Comparison of ENCODE assay signal across 8 cellular contexts in genomic region chr17:59746849-59747445, GRCh38. TPM values are rescaled to one million over a fixed set of nuclear protein-coding genes. Genes with fewer than 3 reads are reported as not detected.
DNase-seq lines count a peak whose midpoint lies in the region; ATAC-seq, FAIRE-seq and TF ChIP-seq lines count a peak whose summit lies in the region.

No MANE protein-coding gene starts in this region.

- peaks cover 6% of the 10 kb centered on the region for H3K79me2 ChIP-seq in osteoblast (ENCODE audit: insufficient read depth, low read length)

- H4K20me1 ChIP-seq in osteoblast (ENCODE audit: insufficient read depth, low read length), result no peaks in the 10 kb centered on the region

- FAIRE-seq in D721Med (lab: Jason Lieb, UNC), result no peak

- TF ChIP-seq EP300 in esophagus muscularis mucosa (IDR thresholded peaks at IDR 0.05), result no peak

- no peaks in the 10 kb centered on the region for H3K9me3 Mint-ChIP-seq in HFFc6

- H3K27me3 ChIP-seq in esophagus muscularis mucosa (no peaks in the 10 kb centered on the region), osteoblast (ENCODE audit: insufficient read depth, low read length) (no peaks in the 10 kb centered on the region)

- TF ChIP-seq POLR2A in esophagus muscularis mucosa (IDR thresholded peaks at IDR 0.05; ENCODE audit: low read depth), result no peak

- H3K4me1 ChIP-seq in esophagus muscularis mucosa (peaks cover 0 to 6% (median 0%) of the 10 kb centered on the region in 4 donors), osteoblast (ENCODE audit: insufficient read depth, low read length) (peaks cover 3% of the 10 kb centered on the region)

- DNase-seq in D721Med (ENCODE audit: insufficient read length, low spot score) (no peak), HFFc6 (peak; percentile 53), SK-MEL-5 (ENCODE audit: low read depth, low spot score) (peak; percentile 84), esophagus muscularis mucosa (ENCODE audit: extremely low spot score) (no peak), osteoblast (ENCODE audit: insufficient read length, low spot score, missing footprints) (peak; percentile 92), NCI-H187 (lab: John Stamatoyannopoulos, UW) (no peak)

- in situ Hi-C loops in SK-MEL-5 (cut with HindIII; ENCODE audit: low pct_unique_long_range_greater_than_20kb, low sequenced_read_pairs), result loop anchor here (10.0 to 25.0 kb wide), 2 partner anchors 128 to 290 kb away; no protein-coding TSS in a partner anchor

- H3K4me2 ChIP-seq in osteoblast (ENCODE audit: insufficient read depth, low read length), result no peak overlapping the region

- H3K27ac ChIP-seq in esophagus muscularis mucosa (replicated peaks in 1 of 4) (no peak overlapping the region), osteoblast (ENCODE audit: low read depth, low read length) (no peak overlapping the region)

- 90% methylated on average over 4 of the region's 4 CpGs for WGBS in esophagus muscularis mucosa

- no peak overlapping the region for H3K4me3 Mint-ChIP-seq in HFFc6

- H2AFZ ChIP-seq in osteoblast (ENCODE audit: low read length), result no peak overlapping the region

- TF ChIP-seq CTCF in D721Med (IDR thresholded peaks at IDR 0.05; ENCODE audit: insufficient read depth, missing control alignments) (peak; percentile 78), HFFc6 (IDR thresholded peaks at IDR 0.05) (peak; percentile 89), esophagus muscularis mucosa (IDR thresholded peaks at IDR 0.05) (peak; percentile 47 to 63 (median 61)), osteoblast (IDR thresholded peaks at IDR 0.05; ENCODE audit: extremely low read depth, low read depth, low read length) (peak; percentile 66)

- peaks cover 16% of the 10 kb centered on the region for H3K36me3 Mint-ChIP-seq in HFFc6 (ENCODE audit: low read depth)

- H3K4me3 ChIP-seq in esophagus muscularis mucosa (no peak overlapping the region), osteoblast (ENCODE audit: insufficient read depth, low read length) (no peak overlapping the region)

- H3K27ac Mint-ChIP-seq in HFFc6, result no peak overlapping the region; the same call in 1 of the 2 replicates

- H3K4me1 Mint-ChIP-seq in HFFc6 (ENCODE audit: low read depth), result peaks cover 3% of the 10 kb centered on the region

- H3K36me3 ChIP-seq in esophagus muscularis mucosa, result peaks cover 0 to 15% (median 9%) of the 10 kb centered on the region in 4 donors
- H3K36me3 ChIP-seq in osteoblast (ENCODE audit: insufficient read depth, low read length), result peaks cover 7% of the 10 kb centered on the region

- intact Hi-C loops in esophagus muscularis mucosa (cut with DNase I), result loop anchor here (5.0 kb wide), 1 partner anchor 290 kb away; no protein-coding TSS in a partner anchor

- H3K9me3 ChIP-seq in esophagus muscularis mucosa, result no peaks in the 10 kb centered on the region
- H3K9me3 ChIP-seq in osteoblast (ENCODE audit: low read depth, low read length), result no peaks in the 10 kb centered on the region

- no peak for ATAC-seq in GM21528 (IDR thresholded peaks at IDR 0.05; ENCODE audit: low FRiP score, unreplicated experiment)
- ATAC-seq in GM21423 (IDR thresholded peaks at IDR 0.05; ENCODE audit: unreplicated experiment), result no peak

- H3K27me3 Mint-ChIP-seq in HFFc6 (ENCODE audit: insufficient read depth), result no peaks in the 10 kb centered on the region

RNA-seq across cellular contexts. Expression of gene VMP1, which starts 39.5 kb away (rescaled TPM):
- total RNA-seq in HFFc6 (2021; fragmentation: NEBNext Ultra II Directional; extraction: Animal tissue kit (Norgen Biotek cat#: 25700)), result 100 to 1,000 TPM; 121 to 155 (median 149) TPM
- total RNA-seq in SK-MEL-5 (2014; rRNA removed; shearing (Covaris generic)), result 505 and 568 TPM in 2 replicates
- polyA plus RNA-seq in SK-MEL-5 (2015; cell fraction: cytosol; rRNA removed), result 233 and 304 TPM in 2 replicates
- 1,128 and 1,243 TPM in 2 replicates for polyA plus RNA-seq in SK-MEL-5 (2015; cell fraction: nucleus; rRNA removed)
- 100 to 1,000 TPM in 1 of 4 donors, 10 to 100 TPM in 3; 47.3 to 137 (median 59.6) TPM for total RNA-seq in esophagus muscularis mucosa
- total RNA-seq in osteoblast, result 415 and 445 TPM in 2 replicates

RNA-seq across cellular contexts. Expression of gene PTRH2, which starts 39.7 kb away (rescaled TPM):
- 10 to 100 TPM; 20.7 to 31.8 (median 23.0) TPM for total RNA-seq in HFFc6 (2021; fragmentation: NEBNext Ultra II Directional; extraction: Animal tissue kit (Norgen Biotek cat#: 25700))
- total RNA-seq in SK-MEL-5 (2014; rRNA removed; shearing (Covaris generic)), result 104 and 125 TPM in 2 replicates
- 111 and 135 TPM in 2 replicates for polyA plus RNA-seq in SK-MEL-5 (2015; cell fraction: cytosol; rRNA removed)
- polyA plus RNA-seq in SK-MEL-5 (2015; cell fraction: nucleus; rRNA removed), result 87.7 and 153 TPM in 2 replicates
- total RNA-seq in esophagus muscularis mucosa (10 to 100 TPM; 11.4 to 31.1 (median 15.2) TPM), osteoblast (8.0 and 14.7 TPM in 2 replicates)

Comparison
In these comparisons a context has a peak if more than half of its experiments do, and no peak if none do; other contexts are left out.
1. DNase-seq: peak in HFFc6 (single experiment), SK-MEL-5 (single experiment) and osteoblast (single experiment); none in D721Med (single experiment), esophagus muscularis mucosa (single experiment) and NCI-H187 (0 of 2).
2. Peak in every context shown above with its lines, with median percentiles within 50 percentile points of each other: CTCF ChIP-seq.